Comparison of ENCODE assay signal across 8 cellular contexts in the genomic region with DNA sequence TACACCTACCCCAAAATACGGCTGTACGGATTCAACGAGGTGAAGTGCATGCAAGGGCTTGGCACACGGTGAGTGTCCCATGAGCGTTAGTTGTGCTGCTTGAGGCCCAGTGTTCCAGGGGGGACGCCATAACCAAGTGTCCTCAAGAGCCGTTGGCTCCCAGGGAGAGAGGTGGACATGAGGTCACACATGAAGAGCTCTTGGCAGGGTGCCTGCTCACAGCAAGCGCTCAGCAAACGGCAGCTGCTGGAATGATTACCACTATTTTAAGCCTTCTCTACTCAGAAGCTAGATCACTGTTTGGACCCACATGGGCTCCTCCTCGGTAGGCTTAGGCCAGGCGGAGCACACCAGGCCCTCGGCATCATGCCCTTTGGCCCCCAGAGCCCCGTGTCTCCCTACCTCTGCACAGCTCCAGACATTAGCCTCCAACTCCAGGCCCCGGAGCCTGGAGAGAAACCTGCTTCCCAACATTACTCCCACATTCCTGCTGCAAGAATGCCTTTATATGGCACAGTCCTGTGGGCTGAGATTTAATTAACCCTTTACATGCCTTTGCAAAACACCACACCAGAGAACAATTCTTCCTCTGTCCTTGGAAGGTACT.
DNase-seq lines count a peak whose midpoint lies in the region; TF ChIP-seq lines count a peak whose summit lies in the region.

No MANE protein-coding gene starts in this region.

- no peaks in the 10 kb centered on the region for H3K79me2 ChIP-seq in PC-9 (ENCODE audit: low read depth)

- in situ Hi-C loops in G401 (cut with HindIII; ENCODE audit: low sequenced_read_pairs) = no loop called here

- peak; percentile 11 for DNase-seq in G401 (ENCODE audit: low spot score)
- DNase-seq in PC-9 = peak; percentile 77 to 84
- peak; percentile 82 for DNase-seq in fibroblast of mammary gland (ENCODE audit: low read depth)
- DNase-seq in ovary = peak; percentile 69 to 85 (median 79)
- no peak for DNase-seq in NCI-H1436 (lab: John Stamatoyannopoulos, UW)
- no peak for DNase-seq in activated gamma-delta T cell (lab: John Stamatoyannopoulos, UW)
- DNase-seq in SKM-1 (lab: John Stamatoyannopoulos, UW; ENCODE audit: unreplicated experiment) = no peak
- no peak for DNase-seq in activated CD4-positive, alpha-beta T cell treated with anti-CD3 and anti-CD28 coated beads for 1 hour

- H3K4me1 ChIP-seq in PC-9 (replicated peaks; ENCODE audit: insufficient read depth) (peaks cover 35% of the 10 kb centered on the region), ovary (ENCODE audit: insufficient read depth) (peaks cover 11% of the 10 kb centered on the region)

- WGBS in ovary, 3 donors = 28 to 31% (median 31%) methylated on average over 14 of the region's 14 CpGs

- no peak overlapping the region for H3K4me3 ChIP-seq in PC-9
- no peak overlapping the region for H3K4me3 ChIP-seq in fibroblast of mammary gland (ENCODE audit: control insufficient read depth, low read depth, low read length)
- H3K4me3 ChIP-seq in ovary = no peak overlapping the region

- no peak for TF ChIP-seq EP300 in ovary (IDR thresholded peaks at IDR 0.05)

- H3K36me3 ChIP-seq in PC-9 (ENCODE audit: low read depth) = no peaks in the 10 kb centered on the region
- H3K36me3 ChIP-seq in ovary = no peaks in the 10 kb centered on the region

- no peak for TF ChIP-seq CTCF in PC-9 (conservative IDR thresholded peaks at IDR 0.05)
- no peak for TF ChIP-seq CTCF in fibroblast of mammary gland (conservative IDR thresholded peaks at IDR 0.05; ENCODE audit: control insufficient read depth, insufficient read depth, low read depth, low read length)
- no peak for TF ChIP-seq CTCF in ovary (IDR thresholded peaks at IDR 0.05)

- no peaks in the 10 kb centered on the region for H4K20me1 ChIP-seq in PC-9 (ENCODE audit: insufficient read depth)

- H2AFZ ChIP-seq in PC-9 = no peak overlapping the region

- TF ChIP-seq POLR2A in ovary (IDR thresholded peaks at IDR 0.05) = no peak

- no peaks in the 10 kb centered on the region for H3K9me2 ChIP-seq in PC-9 (ENCODE audit: insufficient read depth)

- CTCF ChIA-PET in PC-9 (lab: Charles Lee) = interaction anchor here (0.6 kb wide), 1 partner anchor 1001 kb away, joined by 10 read pairs; no protein-coding TSS in a partner anchor

- H3K27ac ChIP-seq in PC-9 (0 out of 2 replicates have a peak overlapping the region, but pooled peaks have one; percentile 2), ovary (no peak overlapping the region)

- intact Hi-C loops in PC-9 (cut with micrococcal nuclease; ENCODE audit: unreplicated experiment) (loop anchor here (1.0 to 2.0 kb wide), 2 partner anchors 34 to 68 kb away; a partner anchor contains a TSS), ovary (cut with DNase I) (loop anchor here in 1 of 4 donors (10.0 kb wide), 1 partner anchor 52 kb away; no protein-coding TSS in a partner anchor)

- H3F3A ChIP-seq in PC-9 (ENCODE audit: insufficient read depth, low read depth) = peaks cover 3% of the 10 kb centered on the region; the same call in 1 of the 2 replicates

- POLR2A ChIA-PET in PC-9 (lab: Charles Lee; ENCODE audit: unreplicated experiment) = interaction anchor here (0.6 to 0.7 kb wide), 2 partner anchors 19 to 136 kb away, joined by 3 to 5 read pairs; no protein-coding TSS in a partner anchor

- BruUV-seq in PC-9 (replicated peaks; lab: Mats Ljungman, UMichigan) = TSS peak; percentile 76

- H3K4me2 ChIP-seq in PC-9 = peak overlapping the region; percentile 57

- no peaks in the 10 kb centered on the region for H3K27me3 ChIP-seq in PC-9 (ENCODE audit: insufficient read depth, low read depth)
- H3K27me3 ChIP-seq in ovary = no peaks in the 10 kb centered on the region

- H3K9me3 ChIP-seq in PC-9 (ENCODE audit: insufficient read depth, low read depth) = no peaks in the 10 kb centered on the region
- H3K9me3 ChIP-seq in ovary = no peaks in the 10 kb centered on the region

Comparison
In these comparisons a context has a peak if more than half of its experiments do, and no peak if none do; other contexts are left out.
1. DNase-seq: peak in G401 (single experiment), PC-9 (2 of 2), fibroblast of mammary gland (single experiment) and ovary (5 of 5); none in NCI-H1436 (single experiment), activated gamma-delta T cell (single experiment), SKM-1 (single experiment) and activated CD4-positive, alpha-beta T cell treated with anti-CD3 and anti-CD28 coated beads for 1 hour (single experiment).